Comparison of ENCODE assay signal across 1 cellular context in the genomic region with DNA sequence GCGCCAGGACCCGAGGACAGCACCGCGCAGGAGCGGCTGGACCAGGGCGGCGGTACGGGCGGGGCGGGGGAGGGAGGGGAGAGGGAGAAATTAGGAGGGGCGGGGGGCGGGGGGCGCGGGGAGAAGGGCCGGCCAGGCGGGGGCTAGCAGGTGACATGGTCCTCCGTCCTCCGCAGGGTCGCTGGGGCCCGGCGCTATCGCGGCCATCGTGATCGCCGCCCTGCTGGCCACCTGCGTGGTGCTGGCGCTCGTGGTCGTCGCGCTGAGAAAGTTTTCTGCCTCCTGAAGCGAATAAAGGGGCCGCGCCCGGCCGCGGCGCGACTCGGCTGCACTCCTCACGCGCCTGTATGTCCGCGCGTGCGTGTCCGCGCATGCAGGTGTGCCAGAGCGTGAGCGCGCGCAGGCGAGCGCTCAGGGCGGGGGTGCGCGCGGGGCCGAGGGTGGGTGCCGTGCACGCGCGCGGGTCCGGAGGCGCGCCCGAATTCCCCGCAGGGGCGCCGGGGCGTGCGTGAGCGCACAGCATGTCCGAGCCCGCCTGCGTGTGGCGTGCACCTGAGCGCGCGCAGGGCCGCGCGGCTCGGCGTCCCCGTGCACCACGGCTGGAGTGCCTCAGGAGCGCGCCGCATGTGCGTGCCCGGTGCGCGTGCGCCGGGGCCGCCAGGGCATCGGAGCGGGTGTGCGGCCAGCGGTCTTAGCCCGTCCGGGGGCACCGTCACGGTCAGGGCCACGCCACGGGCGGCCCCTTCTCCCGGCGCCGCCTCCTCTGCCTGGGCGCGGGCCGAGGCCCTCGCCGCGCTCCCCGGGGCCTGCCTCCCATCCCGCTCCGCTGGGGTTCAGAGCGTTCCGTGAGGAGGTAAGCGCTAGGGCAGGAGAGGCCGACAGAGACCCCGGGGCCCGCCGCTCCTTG.
TF ChIP-seq lines count a peak whose summit lies in the region.

No MANE protein-coding gene starts in this region.

TF ChIP-seq in HepG2, 621 proteins besides CTCF, POLR2A, EP300 and RAD21 (continued from another document):
- TF ChIP-seq RXRB (CRISPR knock-in tag; IDR thresholded peaks at IDR 0.05; ENCODE audit: borderline replicate concordance) (no peak), ZNF768 (CRISPR knock-in tag; IDR thresholded peaks at IDR 0.05) (0 out of 2 replicates have a peak, but pooled peaks have one; percentile 1), MXI1 (IDR thresholded peaks at IDR 0.05; ENCODE audit: borderline replicate concordance, low read depth, low read length) (peak; percentile 36; the same call in 1 of the 3 replicates), NCOA1 (CRISPR knock-in tag; IDR thresholded peaks at IDR 0.05) (no peak), SMARCE1 (IDR thresholded peaks at IDR 0.05; ENCODE audit: borderline replicate concordance) (no peak), GTF2F1 (IDR thresholded peaks at IDR 0.05; ENCODE audit: low read length) (no peak), ARNT (IDR thresholded peaks at IDR 0.05) (no peak), ZNF556 (CRISPR knock-in tag; IDR thresholded peaks at IDR 0.05; ENCODE audit: borderline replicate concordance) (no peak), RBFOX2 (IDR thresholded peaks at IDR 0.05; ENCODE audit: low read depth, low read length) (peak; percentile 95), FOXA1 (IDR thresholded peaks at IDR 0.05) (no peak), FOXA1 (CRISPR knock-in tag; IDR thresholded peaks at IDR 0.05) (no peak), ZNF891 (CRISPR knock-in tag; IDR thresholded peaks at IDR 0.05) (no peak; the same call in 1 of the 2 replicates), KLF11 (CRISPR knock-in tag; IDR thresholded peaks at IDR 0.05) (no peak), HMG20B (CRISPR knock-in tag; conservative IDR thresholded peaks at IDR 0.05) (no peak), ZNF264 (CRISPR knock-in tag; IDR thresholded peaks at IDR 0.05) (no peak), ZNF883 (CRISPR knock-in tag; IDR thresholded peaks at IDR 0.05; ENCODE audit: not compliant biosample characterization) (no peak), PAWR (CRISPR knock-in tag; IDR thresholded peaks at IDR 0.05; ENCODE audit: borderline replicate concordance) (no peak), CAMTA2 (CRISPR knock-in tag; IDR thresholded peaks at IDR 0.05; ENCODE audit: borderline replicate concordance) (no peak), CBX1 (IDR thresholded peaks at IDR 0.05; ENCODE audit: low read depth) (no peak)
- TF ChIP-seq, protein P1, sequence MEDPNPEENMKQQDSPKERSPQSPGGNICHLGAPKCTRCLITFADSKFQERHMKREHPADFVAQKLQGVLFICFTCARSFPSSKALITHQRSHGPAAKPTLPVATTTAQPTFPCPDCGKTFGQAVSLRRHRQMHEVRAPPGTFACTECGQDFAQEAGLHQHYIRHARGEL (CRISPR knock-in tag; IDR thresholded peaks at IDR 0.05): 0 out of 2 replicates have a peak, but pooled peaks have one; percentile 19
- TF ChIP-seq, protein P2, sequence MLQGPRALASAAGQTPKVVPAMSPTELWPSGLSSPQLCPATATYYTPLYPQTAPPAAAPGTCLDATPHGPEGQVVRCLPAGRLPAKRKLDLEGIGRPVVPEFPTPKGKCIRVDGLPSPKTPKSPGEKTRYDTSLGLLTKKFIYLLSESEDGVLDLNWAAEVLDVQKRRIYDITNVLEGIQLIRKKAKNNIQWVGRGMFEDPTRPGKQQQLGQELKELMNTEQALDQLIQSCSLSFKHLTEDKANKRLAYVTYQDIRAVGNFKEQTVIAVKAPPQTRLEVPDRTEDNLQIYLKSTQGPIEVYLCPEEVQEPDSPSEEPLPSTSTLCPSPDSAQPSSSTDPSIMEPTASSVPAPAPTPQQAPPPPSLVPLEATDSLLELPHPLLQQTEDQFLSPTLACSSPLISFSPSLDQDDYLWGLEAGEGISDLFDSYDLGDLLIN (CRISPR knock-in tag; IDR thresholded peaks at IDR 0.05; ENCODE audit: borderline replicate concordance): no peak
